Comparison of ENCODE assay signal across 1 cellular context in the genomic region with DNA sequence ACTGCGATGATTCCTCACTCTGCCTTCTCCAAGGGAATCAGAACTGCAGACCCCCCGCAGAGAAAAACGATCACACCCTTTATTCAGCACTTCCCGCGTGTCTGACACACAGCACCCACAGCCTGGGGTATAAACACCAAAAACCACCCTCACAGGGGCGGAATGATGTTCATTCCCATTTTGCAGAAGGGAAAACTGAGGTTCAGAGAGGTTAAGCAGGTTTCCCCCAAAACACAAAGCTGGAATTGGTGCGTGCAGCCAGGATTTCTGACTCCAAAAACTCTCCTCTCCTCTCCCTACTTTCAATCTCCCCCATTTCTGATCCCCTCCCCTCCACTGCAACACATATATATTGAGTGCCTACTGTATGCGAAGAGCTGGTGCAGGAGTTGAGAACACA.
A peak's percentile ranks its signal among the peaks of the same experiment; 100 is the strongest.
TF ChIP-seq lines count a peak whose summit lies in the region.

No MANE protein-coding gene starts in this region.

TF ChIP-seq in K562, 482 proteins besides CTCF, POLR2A, EP300 and RAD21:
- TF ChIP-seq CREM (IDR thresholded peaks at IDR 0.05; ENCODE audit: low read depth), result no peak
- peak; percentile 70 for TF ChIP-seq RBM25 (IDR thresholded peaks at IDR 0.05; ENCODE audit: low read depth, low read length, severe bottlenecking)
- TF ChIP-seq, protein P1, sequence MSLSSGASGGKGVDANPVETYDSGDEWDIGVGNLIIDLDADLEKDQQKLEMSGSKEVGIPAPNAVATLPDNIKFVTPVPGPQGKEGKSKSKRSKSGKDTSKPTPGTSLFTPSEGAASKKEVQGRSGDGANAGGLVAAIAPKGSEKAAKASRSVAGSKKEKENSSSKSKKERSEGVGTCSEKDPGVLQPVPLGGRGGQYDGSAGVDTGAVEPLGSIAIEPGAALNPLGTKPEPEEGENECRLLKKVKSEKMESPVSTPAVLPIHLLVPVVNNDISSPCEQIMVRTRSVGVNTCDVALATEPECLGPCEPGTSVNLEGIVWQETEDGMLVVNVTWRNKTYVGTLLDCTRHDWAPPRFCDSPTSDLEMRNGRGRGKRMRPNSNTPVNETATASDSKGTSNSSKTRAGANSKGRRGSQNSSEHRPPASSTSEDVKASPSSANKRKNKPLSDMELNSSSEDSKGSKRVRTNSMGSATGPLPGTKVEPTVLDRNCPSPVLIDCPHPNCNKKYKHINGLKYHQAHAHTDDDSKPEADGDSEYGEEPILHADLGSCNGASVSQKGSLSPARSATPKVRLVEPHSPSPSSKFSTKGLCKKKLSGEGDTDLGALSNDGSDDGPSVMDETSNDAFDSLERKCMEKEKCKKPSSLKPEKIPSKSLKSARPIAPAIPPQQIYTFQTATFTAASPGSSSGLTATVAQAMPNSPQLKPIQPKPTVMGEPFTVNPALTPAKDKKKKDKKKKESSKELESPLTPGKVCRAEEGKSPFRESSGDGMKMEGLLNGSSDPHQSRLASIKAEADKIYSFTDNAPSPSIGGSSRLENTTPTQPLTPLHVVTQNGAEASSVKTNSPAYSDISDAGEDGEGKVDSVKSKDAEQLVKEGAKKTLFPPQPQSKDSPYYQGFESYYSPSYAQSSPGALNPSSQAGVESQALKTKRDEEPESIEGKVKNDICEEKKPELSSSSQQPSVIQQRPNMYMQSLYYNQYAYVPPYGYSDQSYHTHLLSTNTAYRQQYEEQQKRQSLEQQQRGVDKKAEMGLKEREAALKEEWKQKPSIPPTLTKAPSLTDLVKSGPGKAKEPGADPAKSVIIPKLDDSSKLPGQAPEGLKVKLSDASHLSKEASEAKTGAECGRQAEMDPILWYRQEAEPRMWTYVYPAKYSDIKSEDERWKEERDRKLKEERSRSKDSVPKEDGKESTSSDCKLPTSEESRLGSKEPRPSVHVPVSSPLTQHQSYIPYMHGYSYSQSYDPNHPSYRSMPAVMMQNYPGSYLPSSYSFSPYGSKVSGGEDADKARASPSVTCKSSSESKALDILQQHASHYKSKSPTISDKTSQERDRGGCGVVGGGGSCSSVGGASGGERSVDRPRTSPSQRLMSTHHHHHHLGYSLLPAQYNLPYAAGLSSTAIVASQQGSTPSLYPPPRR (CRISPR knock-in tag; IDR thresholded peaks at IDR 0.05; ENCODE audit: borderline replicate concordance), result no peak
